Comparison of ENCODE assay signal across 9 cellular contexts in genomic region chr17:78013683-78014467, GRCh38. TPM values are rescaled to one million over a fixed set of nuclear protein-coding genes. Genes with fewer than 3 reads are reported as not detected.
DNase-seq lines count a peak whose midpoint lies in the region; ATAC-seq, FAIRE-seq and TF ChIP-seq lines count a peak whose summit lies in the region.
"Had no signal": no experiment of that assay in that cellular context is flagged by ENCODE, and none has a peak within 500 bp of the region (broad histone marks: within the 10 kb centered on the region; RNA-seq: fewer than 3 reads in every experiment).

No MANE protein-coding gene starts in this region.

- no peaks in the 10 kb centered on the region for H3K9me1 ChIP-seq in keratinocyte (ENCODE audit: control insufficient read depth, extremely low read depth, insufficient read depth, low read length)

- no peaks in the 10 kb centered on the region for H3K4me1 ChIP-seq in keratinocyte (ENCODE audit: control insufficient read depth, extremely low read depth, insufficient read depth, low read length)

- POLR2A ChIA-PET in T-cell (lab: Charles Lee) = interaction anchor here in 1 of 2 donors (0.6 to 1.7 kb wide), 2 partner anchors 55 to 58 kb away, joined by 3 to 4 read pairs; partner anchors contain the start of gene TNRC6C

- dilution Hi-C loops in keratinocyte (cut with MboI; ENCODE audit: extremely low pct_ligation_motif_present, low sequenced_read_pairs) = no loop called here

- no peaks in the 10 kb centered on the region for H3K9me3 Mint-ChIP-seq in T-cell

- H2AFZ ChIP-seq in keratinocyte (ENCODE audit: control insufficient read depth, low read length) = no peak overlapping the region

- in situ Hi-C loops in T47D (cut with HindIII; ENCODE audit: low pct_unique_long_range_greater_than_20kb, low sequenced_read_pairs) = loop anchor here (25.0 kb wide), 1 partner anchor 477 kb away; no protein-coding TSS in a partner anchor

- H4K20me1 ChIP-seq in keratinocyte (ENCODE audit: control insufficient read depth, extremely low read depth, insufficient read depth, low read length) = no peaks in the 10 kb centered on the region

- no peaks in the 10 kb centered on the region for H3K36me3 ChIP-seq in keratinocyte (ENCODE audit: control insufficient read depth in 2 of 2, extremely low read depth in 1 of 2, insufficient read depth in 2 of 2, low read length in 2 of 2)

- H3K27ac Mint-ChIP-seq in T-cell = peak overlapping the region; percentile 20 to 45

- no peaks in the 10 kb centered on the region for H3K27me3 ChIP-seq in keratinocyte (ENCODE audit: control insufficient read depth, extremely low read depth, insufficient read depth, low read length)
- H3K27me3 ChIP-seq: BLaER1 treated with 17β-estradiol and CSF1 and Interleukin-3, amounts not matched to agents 10 nM and 100 nM had no signal

- H3K36me3 Mint-ChIP-seq in T-cell = peaks cover 13% of the 10 kb centered on the region

- DNase-seq in NCI-H345 (lab: John Stamatoyannopoulos, UW) (peak; percentile 44), NCI-H345 treated with DMSO at 0.1 percent for 48 hours (lab: John Stamatoyannopoulos, UW; ENCODE audit: unreplicated experiment) (no peak), NCI-H1417 (lab: John Stamatoyannopoulos, UW) (peak; percentile 49 to 85 (median 71)), T-cell (peak in 30 of 34 experiments; percentile 11 to 59 (median 41)), T47D (ENCODE audit: low read depth in 1 of 2, low spot score in 1 of 2) (peak; percentile 37 to 83), keratinocyte (ENCODE audit: low read depth, low spot score) (no peak)
- peak; percentile 29 to 42 for DNase-seq in stimulated activated CD4-positive, alpha-beta T cell treated with anti-CD3 and anti-CD28 coated beads, Interleukin-2, amount 100 ng/mL, for 48 hours

- H3K79me2 ChIP-seq in keratinocyte (ENCODE audit: control insufficient read depth, insufficient read depth, low read length) = no peaks in the 10 kb centered on the region

- no peak overlapping the region for H3K27ac ChIP-seq in keratinocyte (ENCODE audit: control insufficient read depth, insufficient read depth, low read length)
- H3K27ac ChIP-seq: BLaER1 treated with 17β-estradiol and CSF1 and Interleukin-3, amounts not matched to agents 10 nM and 100 nM had no signal

- ATAC-seq in T-cell (replicated peaks in 1 of 4) (peak; percentile 54 to 74 (median 58)), HG02870 (IDR thresholded peaks at IDR 0.05; ENCODE audit: unreplicated experiment) (no peak)

- no peak overlapping the region for H3K9ac ChIP-seq in keratinocyte (ENCODE audit: control insufficient read depth, extremely low read depth, insufficient read depth, low read length)
- H3K9ac ChIP-seq: BLaER1 treated with 17β-estradiol and CSF1 and Interleukin-3, amounts not matched to agents 10 nM and 100 nM had no signal

- no peak overlapping the region for H3K4me2 ChIP-seq in keratinocyte (ENCODE audit: control insufficient read depth, extremely low read depth, insufficient read depth, low read depth, low read length)
- H3K4me2 ChIP-seq: BLaER1 treated with 17β-estradiol and CSF1 and Interleukin-3, amounts not matched to agents 10 nM and 100 nM had no signal

- no peak overlapping the region for H3K4me3 Mint-ChIP-seq in T-cell

- H3K27me3 Mint-ChIP-seq in T-cell = no peaks in the 10 kb centered on the region

- CTCF ChIA-PET in T-cell (lab: Charles Lee) = interaction anchor here (0.6 to 2.0 kb wide), 14 partner anchors 9 to 850 kb away, joined by 3 to 12 read pairs (median 4); partner anchors contain the start of genes BIRC5 (in 1 of the 2) and TNRC6C (in 1 of the 2)

- no peak overlapping the region for H3K4me3 ChIP-seq in keratinocyte (ENCODE audit: control insufficient read depth in 2 of 3, extremely low read depth in 1 of 3, insufficient read depth in 2 of 3, low read depth in 1 of 3, low read length in 3 of 3)
- H3K4me3 ChIP-seq: BLaER1 treated with 17β-estradiol and CSF1 and Interleukin-3, amounts not matched to agents 10 nM and 100 nM had no signal

- peaks cover 37 to 38% (median 38%) of the 10 kb centered on the region in 3 donors for H3K4me1 Mint-ChIP-seq in T-cell

- no peaks in the 10 kb centered on the region for H3K9me3 ChIP-seq in keratinocyte (ENCODE audit: control insufficient read depth, low read depth, low read length)
- H3K9me3 ChIP-seq: BLaER1 treated with 17β-estradiol and CSF1 and Interleukin-3, amounts not matched to agents 10 nM and 100 nM had no signal

- FAIRE-seq in keratinocyte (lab: Jason Lieb, UNC) = peak; percentile 65

- TF ChIP-seq CTCF in keratinocyte (optimal IDR thresholded peaks at IDR 0.05 in 1 of 3, IDR thresholded peaks at IDR 0.05 in 1 of 3, conservative IDR thresholded peaks at IDR 0.05 in 1 of 3; ENCODE audit: extremely low read depth in 1 of 3, insufficient read depth in 2 of 3, low read length in 3 of 3) = peak; percentile 43 to 73 (median 57)

RNA-seq across cellular contexts. Expression of gene TNRC6C, which starts 55.4 kb away (rescaled TPM):
- 100 to 1,000 TPM in 1 of 5 donors, 10 to 100 TPM in 4; 87.1 to 116 (median 94.3) TPM for total RNA-seq in T-cell
- polyA plus RNA-seq in keratinocyte = 0.34 to 0.95 TPM (median 0.36 TPM) in 3 replicates
- 1.1 TPM for polyA plus RNA-seq in keratinocyte (2011; ENCODE audit: low read depth)
- polyA plus RNA-seq in keratinocyte (2011; cell fraction: cytosol; rRNA removed) = 0.15 and 0.25 TPM in 2 replicates
- 1.3 and 1.4 TPM in 2 replicates for polyA plus RNA-seq in keratinocyte (2011; cell fraction: nucleus; rRNA removed)
- 0.78 and 1.1 TPM in 2 replicates for polyA plus RNA-seq in keratinocyte (2012; ENCODE audit: low replicate concordance)
- polyA minus RNA-seq in keratinocyte = 1.6 to 5.5 TPM (median 3.2 TPM) in 3 replicates
- 5.6 TPM for polyA minus RNA-seq in keratinocyte (2011; cell fraction: cytosol; rRNA and poly(A)+ RNA removed)
- polyA minus RNA-seq in keratinocyte (2011; cell fraction: nucleus; rRNA and poly(A)+ RNA removed) = 1.6 and 3.4 TPM in 2 replicates

Comparison
In these comparisons a context has a peak if more than half of its experiments do, and no peak if none do; other contexts are left out.
1. DNase-seq: peak in NCI-H345 (single experiment), NCI-H1417 (3 of 3), T-cell (30 of 34), T47D (2 of 2) and stimulated activated CD4-positive, alpha-beta T cell treated with anti-CD3 and anti-CD28 coated beads, Interleukin-2, amount 100 ng/mL, for 48 hours (2 of 2); none in NCI-H345 treated with DMSO at 0.1 percent for 48 hours (single experiment) and keratinocyte (single experiment).